ENCODE assay signal across 8 cellular contexts in the genomic region with DNA sequence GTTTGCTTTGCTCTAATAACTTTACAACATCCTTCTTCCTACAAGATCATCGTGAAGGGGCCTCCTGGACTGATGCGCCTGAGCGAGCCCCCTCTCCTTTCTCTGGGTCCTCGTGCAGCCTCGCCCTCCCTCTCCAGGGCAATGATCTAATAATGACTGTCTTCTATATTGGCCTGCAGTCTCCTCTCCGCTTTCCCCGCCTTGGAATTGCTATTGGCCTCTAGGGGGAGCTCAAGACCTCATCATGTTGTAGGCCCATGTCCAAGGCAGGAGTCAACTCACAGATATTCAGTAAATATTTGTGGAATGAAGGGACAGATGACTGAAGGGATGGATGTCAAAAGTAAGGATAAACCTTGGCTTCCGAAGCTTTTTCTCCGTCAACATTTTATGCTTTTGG.
DNase-seq lines count a peak whose midpoint lies in the region; ATAC-seq and TF ChIP-seq lines count a peak whose summit lies in the region.

No MANE protein-coding gene starts in this region.

- H3K4me3 ChIP-seq in GM06990 (replicated peaks; ENCODE audit: low read depth, low read length) (no peak overlapping the region), esophagus muscularis mucosa (no peak overlapping the region)

- H3K36me3 Mint-ChIP-seq in neural crest cell (ENCODE audit: low read depth) = no peaks in the 10 kb centered on the region

- ATAC-seq in HG02885 (IDR thresholded peaks at IDR 0.05; ENCODE audit: poor library complexity, unreplicated experiment) = no peak

- H3K4me1 ChIP-seq in esophagus muscularis mucosa = no peaks in the 10 kb centered on the region

- no peaks in the 10 kb centered on the region for H3K27me3 Mint-ChIP-seq in neural crest cell (ENCODE audit: low read depth)

- H3K4me3 Mint-ChIP-seq in neural crest cell = no peak overlapping the region

- H3K9me3 ChIP-seq in esophagus muscularis mucosa = no peaks in the 10 kb centered on the region

- 32% methylated on average over 9 of the region's 9 CpGs for WGBS in esophagus muscularis mucosa

- no peak for TF ChIP-seq POLR2A in esophagus muscularis mucosa (IDR thresholded peaks at IDR 0.05; ENCODE audit: low read depth)

- no peak for TF ChIP-seq EP300 in esophagus muscularis mucosa (IDR thresholded peaks at IDR 0.05)

- H3K36me3 ChIP-seq in GM06990 (ENCODE audit: control insufficient read depth, insufficient read depth, low read length) (no peaks in the 10 kb centered on the region), esophagus muscularis mucosa (no peaks in the 10 kb centered on the region)

- H3K9me3 Mint-ChIP-seq in neural crest cell = no peaks in the 10 kb centered on the region

- H3K27ac ChIP-seq in esophagus muscularis mucosa (replicated peaks in 1 of 4) = no peak overlapping the region

- H3K27ac Mint-ChIP-seq in neural crest cell (ENCODE audit: unreplicated experiment) = no peak overlapping the region

- DNase-seq in GM06990 (ENCODE audit: extremely low read depth, insufficient read length) (no peak), NCI-H1092 (lab: John Stamatoyannopoulos, UW) (peak; percentile 79), RPMI7951 (ENCODE audit: low read depth) (peak; percentile 31), esophagus muscularis mucosa (ENCODE audit: extremely low spot score) (no peak), neural crest cell (ENCODE audit: low read depth, low spot score) (peak; percentile 66), GDM1 (lab: John Stamatoyannopoulos, UW) (no peak)
- DNase-seq in activated T-cell treated with anti-CD3 and anti-CD28 coated beads, Interleukin-2, amount 50 U/mL, for 1 hour = no peak

- intact Hi-C loops in esophagus muscularis mucosa (cut with DNase I) = no loop called here

- H3K27me3 ChIP-seq in GM06990 (replicated peaks; ENCODE audit: control insufficient read depth, insufficient read depth, low read length) = no peaks in the 10 kb centered on the region
- no peaks in the 10 kb centered on the region for H3K27me3 ChIP-seq in esophagus muscularis mucosa

- TF ChIP-seq CTCF in GM06990 (IDR thresholded peaks at IDR 0.05; ENCODE audit: insufficient read depth, low read length, poor library complexity, severe bottlenecking) = peak; percentile 51
- TF ChIP-seq CTCF in esophagus muscularis mucosa (IDR thresholded peaks at IDR 0.05) = peak; percentile 59 to 73 (median 65)
- TF ChIP-seq CTCF in neural crest cell (conservative IDR thresholded peaks at IDR 0.05) = peak; percentile 83

- H3K4me1 Mint-ChIP-seq in neural crest cell = peaks cover 4% of the 10 kb centered on the region

Comparison
In these comparisons a context has a peak if more than half of its experiments do, and no peak if none do; other contexts are left out.
1. DNase-seq: peak in NCI-H1092 (single experiment), RPMI7951 (single experiment) and neural crest cell (single experiment); none in GM06990 (single experiment), esophagus muscularis mucosa (single experiment), GDM1 (single experiment) and activated T-cell treated with anti-CD3 and anti-CD28 coated beads, Interleukin-2, amount 50 U/mL, for 1 hour (single experiment).
2. Peak in every context shown above with its lines, with median percentiles within 50 percentile points of each other: CTCF ChIP-seq.